ENCODE assay signal across 1 cellular context in genomic region chr11:8694137-8694536, GRCh38.
TF ChIP-seq lines count a peak whose summit lies in the region.

No MANE protein-coding gene starts in this region.

TF ChIP-seq in HEK293, 187 proteins besides CTCF, POLR2A, EP300 and RAD21 (continued from another document):
- TF ChIP-seq, protein P1, sequence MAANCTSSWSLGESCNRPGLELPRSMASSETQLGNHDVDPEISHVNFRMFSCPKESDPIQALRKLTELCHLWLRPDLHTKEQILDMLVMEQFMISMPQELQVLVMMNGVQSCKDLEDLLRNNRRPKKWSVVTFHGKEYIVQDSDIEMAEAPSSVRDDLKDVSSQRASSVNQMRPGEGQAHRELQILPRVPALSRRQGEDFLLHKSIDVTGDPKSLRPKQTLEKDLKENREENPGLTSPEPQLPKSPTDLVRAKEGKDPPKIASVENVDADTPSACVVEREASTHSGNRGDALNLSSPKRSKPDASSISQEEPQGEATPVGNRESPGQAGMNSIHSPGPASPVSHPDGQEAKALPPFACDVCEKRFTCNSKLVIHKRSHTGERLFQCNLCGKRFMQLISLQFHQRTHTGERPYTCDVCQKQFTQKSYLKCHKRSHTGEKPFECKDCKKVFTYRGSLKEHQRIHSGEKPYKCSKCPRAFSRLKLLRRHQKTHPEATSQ (tag by site-specific recombination; IDR thresholded peaks at IDR 0.05): no peak
- TF ChIP-seq, protein P2, sequence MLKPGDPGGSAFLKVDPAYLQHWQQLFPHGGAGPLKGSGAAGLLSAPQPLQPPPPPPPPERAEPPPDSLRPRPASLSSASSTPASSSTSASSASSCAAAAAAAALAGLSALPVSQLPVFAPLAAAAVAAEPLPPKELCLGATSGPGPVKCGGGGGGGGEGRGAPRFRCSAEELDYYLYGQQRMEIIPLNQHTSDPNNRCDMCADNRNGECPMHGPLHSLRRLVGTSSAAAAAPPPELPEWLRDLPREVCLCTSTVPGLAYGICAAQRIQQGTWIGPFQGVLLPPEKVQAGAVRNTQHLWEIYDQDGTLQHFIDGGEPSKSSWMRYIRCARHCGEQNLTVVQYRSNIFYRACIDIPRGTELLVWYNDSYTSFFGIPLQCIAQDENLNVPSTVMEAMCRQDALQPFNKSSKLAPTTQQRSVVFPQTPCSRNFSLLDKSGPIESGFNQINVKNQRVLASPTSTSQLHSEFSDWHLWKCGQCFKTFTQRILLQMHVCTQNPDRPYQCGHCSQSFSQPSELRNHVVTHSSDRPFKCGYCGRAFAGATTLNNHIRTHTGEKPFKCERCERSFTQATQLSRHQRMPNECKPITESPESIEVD (tag by site-specific recombination; IDR thresholded peaks at IDR 0.05): peak; percentile 35
- TF ChIP-seq MYNN (tag by site-specific recombination; IDR thresholded peaks at IDR 0.05; ENCODE audit: borderline replicate concordance): no peak
